8 cellular contexts compared by ENCODE assay signal in genomic region chr1:225777583-225778411, GRCh38. TPM values are rescaled to one million over a fixed set of nuclear protein-coding genes. Genes with fewer than 3 reads are reported as not detected.
A peak's percentile ranks its signal among the peaks of the same experiment; 100 is the strongest.
DNase-seq lines count a peak whose midpoint lies in the region; ATAC-seq and TF ChIP-seq lines count a peak whose summit lies in the region.

A gene with protein sequence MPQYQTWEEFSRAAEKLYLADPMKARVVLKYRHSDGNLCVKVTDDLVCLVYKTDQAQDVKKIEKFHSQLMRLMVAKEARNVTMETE (plus strand): TSS chr1:225777826. CDS start chr1:225777941, 115 bp downstream.

- H3K4me3 ChIP-seq in GM12864 (ENCODE audit: low read depth, low read length) (peak within 1 kb of the TSS; percentile 78), thyroid gland (replicated peaks in 1 of 3) (peak within 1 kb of the TSS; percentile 4 to 52 (median 27))

- intact Hi-C loops in head of caudate nucleus (cut with DNase I): loop anchor here (5.0 to 10.0 kb wide), 3 partner anchors 35 to 200 kb away; partner anchors contain the start of genes ENAH and EPHX1
- intact Hi-C loops in thyroid gland (cut with DNase I): loop anchor here (2.0 to 10.0 kb wide), 4 partner anchors 67 to 217 kb away; partner anchors contain the start of genes ENAH and SDE2

- 1% methylated on average over 14 to 27 of the region's 48 CpGs for WGBS in thyroid gland, 2 donors

- peak within 1 kb of the TSS; percentile 73 to 97 (median 91) for H3K27ac ChIP-seq in thyroid gland

- no peaks in the 10 kb centered on the region for H3K9me3 Mint-ChIP-seq in activated naive CD8-positive, alpha-beta T cell treated with anti-CD3 and anti-CD28 coated beads, Interleukin-2, amount 10 ng/mL, durations not matched to agents 7 days and 5 days
- no peaks in the 10 kb centered on the region for H3K9me3 Mint-ChIP-seq in osteocyte (ENCODE audit: unreplicated experiment)

- peak; percentile 98 for ATAC-seq in HG02623 (IDR thresholded peaks at IDR 0.05; ENCODE audit: unreplicated experiment)
- peak; percentile 97 for ATAC-seq in activated naive CD8-positive, alpha-beta T cell treated with anti-CD3 and anti-CD28 coated beads, Interleukin-2, amount 10 ng/mL, durations not matched to agents 7 days and 5 days (ENCODE audit: low read depth)

- H3K9me3 ChIP-seq in thyroid gland: no peaks in the 10 kb centered on the region

- no peak within 1 kb of the TSS for H3K4me3 Mint-ChIP-seq in activated naive CD8-positive, alpha-beta T cell treated with anti-CD3 and anti-CD28 coated beads, Interleukin-2, amount 10 ng/mL, durations not matched to agents 7 days and 5 days
- no peak within 1 kb of the TSS for H3K4me3 Mint-ChIP-seq in osteocyte (ENCODE audit: unreplicated experiment)

- peaks cover 16% of the 10 kb centered on the region for H3K36me3 Mint-ChIP-seq in activated naive CD8-positive, alpha-beta T cell treated with anti-CD3 and anti-CD28 coated beads, Interleukin-2, amount 10 ng/mL, durations not matched to agents 7 days and 5 days
- H3K36me3 Mint-ChIP-seq in osteocyte (ENCODE audit: unreplicated experiment): no peaks in the 10 kb centered on the region

- H3K27ac Mint-ChIP-seq in activated naive CD8-positive, alpha-beta T cell treated with anti-CD3 and anti-CD28 coated beads, Interleukin-2, amount 10 ng/mL, durations not matched to agents 7 days and 5 days: no peak within 1 kb of the TSS
- no peak within 1 kb of the TSS for H3K27ac Mint-ChIP-seq in osteocyte (ENCODE audit: unreplicated experiment)

- peaks cover 20% of the 10 kb centered on the region for H3K4me1 Mint-ChIP-seq in activated naive CD8-positive, alpha-beta T cell treated with anti-CD3 and anti-CD28 coated beads, Interleukin-2, amount 10 ng/mL, durations not matched to agents 7 days and 5 days
- peaks cover 47% of the 10 kb centered on the region for H3K4me1 Mint-ChIP-seq in osteocyte (ENCODE audit: unreplicated experiment)

- POLR2A ChIA-PET in activated naive CD8-positive, alpha-beta T cell treated with anti-CD3 and anti-CD28 coated beads, Interleukin-2, amount 10 ng/mL, durations not matched to agents 7 days and 5 days (lab: Charles Lee): interaction anchor here (0.6 to 3.4 kb wide), 33 partner anchors 9 to 349 kb away, joined by 3 to 63 read pairs (median 5); partner anchors contain the start of genes H3-3A, PYCR2, SDE2 and TMEM63A

- TF ChIP-seq POLR2A in thyroid gland (IDR thresholded peaks at IDR 0.05): peak in 1 of 2 donors; percentile 87

- H3K27me3 Mint-ChIP-seq in activated naive CD8-positive, alpha-beta T cell treated with anti-CD3 and anti-CD28 coated beads, Interleukin-2, amount 10 ng/mL, durations not matched to agents 7 days and 5 days: no peaks in the 10 kb centered on the region
- no peaks in the 10 kb centered on the region for H3K27me3 Mint-ChIP-seq in osteocyte (ENCODE audit: unreplicated experiment)

- TF ChIP-seq CTCF in GM12864 (IDR thresholded peaks at IDR 0.05; ENCODE audit: low read depth, low read length, missing control alignments) (peak; percentile 90), osteocyte (IDR thresholded peaks at IDR 0.05) (peak; percentile 92), thyroid gland (IDR thresholded peaks at IDR 0.05) (peak; percentile 68 to 94 (median 88))

- DNase-seq in GM12864 (ENCODE audit: low read depth) (peak; percentile 96), NCI-H1092 treated with DMSO at 0.1 percent for 48 hours (lab: John Stamatoyannopoulos, UW) (peak; percentile 99), SKM-1 (lab: John Stamatoyannopoulos, UW; ENCODE audit: unreplicated experiment) (peak; percentile 99), head of caudate nucleus (peak; percentile 97 to 99 (median 99)), osteocyte (ENCODE audit: extremely low spot score, unreplicated experiment) (peak; percentile 100), thyroid gland (peak; percentile 99 to 100)
- DNase-seq in activated naive CD8-positive, alpha-beta T cell treated with anti-CD3 and anti-CD28 coated beads, Interleukin-2, amount 10 ng/mL, durations not matched to agents 7 days and 5 days: peak; percentile 98

- H3K36me3 ChIP-seq in thyroid gland: no peaks in the 10 kb centered on the region

- no peaks in the 10 kb centered on the region for H3K27me3 ChIP-seq in thyroid gland

- H3K4me1 ChIP-seq in thyroid gland: peaks cover 26 to 27% of the 10 kb centered on the region in 2 donors

RNA-seq across cellular contexts. Expression of the gene that starts here (rescaled TPM):
- 100 to 1,000 TPM; 209 to 226 TPM for total RNA-seq in activated naive CD8-positive, alpha-beta T cell treated with anti-CD3 and anti-CD28 coated beads, Interleukin-2, amount 10 ng/mL, durations not matched to agents 7 days and 5 days
- 213 and 221 TPM in 2 replicates for total RNA-seq in osteocyte
- total RNA-seq in thyroid gland: 100 to 1,000 TPM; 196 to 297 (median 260) TPM

Comparison
In these comparisons a context has a peak if more than half of its experiments do, and no peak if none do; other contexts are left out.
1. Peak in every context shown above with its lines: DNase-seq, ATAC-seq, H3K4me3 ChIP-seq and H3K27ac ChIP-seq.